Comparison of ENCODE assay signal across 8 cellular contexts in genomic region chr19:2962018-2962670, GRCh38. TPM values are rescaled to one million over a fixed set of nuclear protein-coding genes. Genes with fewer than 3 reads are reported as not detected.
DNase-seq lines count a peak whose midpoint lies in the region; ATAC-seq and TF ChIP-seq lines count a peak whose summit lies in the region.

No MANE protein-coding gene starts in this region.

- POLR2A ChIA-PET in Panc1 (lab: Charles Lee): no interaction called here

- no peak for DNase-seq in Panc1 (ENCODE audit: low read depth, low spot score)
- peak in 1 of 2 donors; percentile 71 for DNase-seq in activated naive CD4-positive, alpha-beta T cell treated with anti-CD3 and anti-CD28 coated beads, Interleukin-2, amount 50 U/mL, for 72 hours (ENCODE audit: low spot score in 2 of 2)
- DNase-seq in glomerular visceral epithelial cell (ENCODE audit: extremely low spot score): peak; percentile 75
- peak; percentile 37 for DNase-seq in progenitor cell of endocrine pancreas (ENCODE audit: low spot score, unreplicated experiment)

- no peak overlapping the region for H3K27ac ChIP-seq in DOHH2 (ENCODE audit: low read depth, low read length)
- H3K27ac ChIP-seq in Panc1 (ENCODE audit: low read length): no peak overlapping the region

- H3K27ac Mint-ChIP-seq in activated naive CD4-positive, alpha-beta T cell treated with anti-CD3 and anti-CD28 coated beads, Interleukin-2, amount 50 U/mL, for 72 hours: no peak overlapping the region
- peak overlapping the region; percentile 92 for H3K27ac Mint-ChIP-seq in progenitor cell of endocrine pancreas

- no peaks in the 10 kb centered on the region for H3K79me2 ChIP-seq in DOHH2 (ENCODE audit: control insufficient read depth, low read length)

- intact Hi-C loops in Panc1 (cut with micrococcal nuclease; ENCODE audit: unreplicated experiment): no loop called here

- H3F3A ChIP-seq in DOHH2 (ENCODE audit: control insufficient read depth, insufficient read depth): peaks cover 12% of the 10 kb centered on the region

- H3K4me1 Mint-ChIP-seq in progenitor cell of endocrine pancreas (ENCODE audit: low read depth): peaks cover 3% of the 10 kb centered on the region

- H3K4me1 ChIP-seq in DOHH2 (ENCODE audit: control insufficient read depth, low read length): peaks cover 34% of the 10 kb centered on the region
- no peaks in the 10 kb centered on the region for H3K4me1 ChIP-seq in Panc1 (ENCODE audit: control insufficient read depth, insufficient read depth, low read length)

- H3K36me3 ChIP-seq in DOHH2 (ENCODE audit: control insufficient read depth, low read length): no peaks in the 10 kb centered on the region
- no peaks in the 10 kb centered on the region for H3K36me3 ChIP-seq in Panc1 (ENCODE audit: control insufficient read depth, insufficient read depth, low read length)

- H3K9me3 ChIP-seq in DOHH2 (ENCODE audit: control insufficient read depth, insufficient read depth, low read length) (no peaks in the 10 kb centered on the region), Panc1 (ENCODE audit: control insufficient read depth, insufficient read depth, low read depth, low read length) (no peaks in the 10 kb centered on the region)

- no peaks in the 10 kb centered on the region for H3K9me3 Mint-ChIP-seq in activated naive CD4-positive, alpha-beta T cell treated with anti-CD3 and anti-CD28 coated beads, Interleukin-2, amount 50 U/mL, for 72 hours
- no peaks in the 10 kb centered on the region for H3K9me3 Mint-ChIP-seq in progenitor cell of endocrine pancreas (ENCODE audit: low read depth)

- H3K27me3 ChIP-seq in DOHH2 (ENCODE audit: control insufficient read depth, low read length) (no peaks in the 10 kb centered on the region), Panc1 (ENCODE audit: control insufficient read depth, insufficient read depth, low read length) (no peaks in the 10 kb centered on the region)

- ATAC-seq in Panc1 (peak; percentile 63; the same call in 1 of the 2 replicates), HG02852 (IDR thresholded peaks at IDR 0.05; ENCODE audit: unreplicated experiment) (no peak), GM21515 (IDR thresholded peaks at IDR 0.05; ENCODE audit: unreplicated experiment) (no peak)
- peak; percentile 80 to 95 for ATAC-seq in activated naive CD4-positive, alpha-beta T cell treated with anti-CD3 and anti-CD28 coated beads, Interleukin-2, amount 50 U/mL, for 72 hours

- H3K4me3 ChIP-seq in DOHH2 (ENCODE audit: low read length) (peak overlapping the region; percentile 27), Panc1 (ENCODE audit: low read depth in 2 of 2, low read length in 2 of 2) (no peak overlapping the region)

- no peak overlapping the region for H3K4me3 Mint-ChIP-seq in progenitor cell of endocrine pancreas (ENCODE audit: low read depth)

- no peaks in the 10 kb centered on the region for H4K20me1 ChIP-seq in DOHH2 (ENCODE audit: control insufficient read depth, insufficient read depth, low read depth, low read length)

- peak overlapping the region; percentile 38 for H3K4me2 ChIP-seq in DOHH2 (ENCODE audit: low read length)

- CTCF ChIA-PET in Panc1 (lab: Charles Lee): interaction anchor here (0.8 kb wide), 1 partner anchor 12 kb away, joined by 5 read pairs; no protein-coding TSS in a partner anchor

- no peaks in the 10 kb centered on the region for H3K27me3 Mint-ChIP-seq in progenitor cell of endocrine pancreas

- no TSS peak for BruUV-seq in Panc1 (replicated peaks; lab: Mats Ljungman, UMichigan)

- no peaks in the 10 kb centered on the region for H3K9me2 ChIP-seq in DOHH2 (replicated peaks; ENCODE audit: control insufficient read depth, low read length)

- TF ChIP-seq CTCF in DOHH2 (IDR thresholded peaks at IDR 0.05; ENCODE audit: low read depth, low read length, poor library complexity, severe bottlenecking) (peak; percentile 82), LNCAP (IDR thresholded peaks at IDR 0.05) (peak; percentile 68), Panc1 (IDR thresholded peaks at IDR 0.05) (peak; percentile 71; the same call in 1 of the 2 replicates), progenitor cell of endocrine pancreas (IDR thresholded peaks at IDR 0.05; ENCODE audit: unreplicated experiment) (peak; percentile 77)

- in situ Hi-C loops in Panc1 (cut with HindIII; ENCODE audit: low pct_unique_long_range_greater_than_20kb, low sequenced_read_pairs): no loop called here

- no peaks in the 10 kb centered on the region for H3K36me3 Mint-ChIP-seq in activated naive CD4-positive, alpha-beta T cell treated with anti-CD3 and anti-CD28 coated beads, Interleukin-2, amount 50 U/mL, for 72 hours
- H3K36me3 Mint-ChIP-seq in progenitor cell of endocrine pancreas (ENCODE audit: insufficient read depth): no peaks in the 10 kb centered on the region

RNA-seq across cellular contexts. Expression of gene TLE6, which starts 15.2 kb away (rescaled TPM):
- total RNA-seq in Panc1 (2021; ENCODE audit: unreplicated experiment) (4.0 TPM), progenitor cell of endocrine pancreas (18.4 and 21.0 TPM in 2 replicates)
- polyA plus RNA-seq in Panc1 (2012; ENCODE audit: insufficient read length): 5.4 TPM
- total RNA-seq in activated naive CD4-positive, alpha-beta T cell treated with anti-CD3 and anti-CD28 coated beads, Interleukin-2, amount 50 U/mL, for 72 hours: 1 to 10 TPM; 3.3 to 8.2 TPM

RNA-seq across cellular contexts. Expression of gene ZNF77, which starts 17.4 kb away (rescaled TPM):
- total RNA-seq in Panc1 (2021; ENCODE audit: unreplicated experiment) (4.5 TPM), progenitor cell of endocrine pancreas (6.3 and 7.1 TPM in 2 replicates)
- polyA plus RNA-seq in Panc1 (2012; ENCODE audit: insufficient read length): 2.7 TPM
- total RNA-seq in activated naive CD4-positive, alpha-beta T cell treated with anti-CD3 and anti-CD28 coated beads, Interleukin-2, amount 50 U/mL, for 72 hours: 10 to 100 TPM in 1 of 2 donors, 1 to 10 TPM in 1; 3.7 to 11.2 TPM

Comparison
In these comparisons a context has a peak if more than half of its experiments do, and no peak if none do; other contexts are left out.
1. ATAC-seq: peak in Panc1 (single experiment) and activated naive CD4-positive, alpha-beta T cell treated with anti-CD3 and anti-CD28 coated beads, Interleukin-2, amount 50 U/mL, for 72 hours (2 of 2); none in HG02852 (single experiment) and GM21515 (single experiment).
2. Peak in every context shown above with its lines, with median percentiles within 50 percentile points of each other: CTCF ChIP-seq.